Comparison of ENCODE assay signal across 2 cellular contexts in genomic region chr4:127759893-127760292, GRCh38.
TF ChIP-seq lines count a peak whose summit lies in the region.

No MANE protein-coding gene starts in this region.

TF ChIP-seq in HepG2, 621 proteins besides CTCF, POLR2A, EP300 and RAD21 (continued from another document):
- TF ChIP-seq ZNF672 (CRISPR knock-in tag; IDR thresholded peaks at IDR 0.05) (no peak), SCMH1 (CRISPR knock-in tag; IDR thresholded peaks at IDR 0.05; ENCODE audit: borderline replicate concordance) (no peak), ARID5B (CRISPR knock-in tag; IDR thresholded peaks at IDR 0.05) (0 out of 2 replicates have a peak, but pooled peaks have one; percentile 10), NFAT5 (CRISPR knock-in tag; IDR thresholded peaks at IDR 0.05) (no peak), RARG (CRISPR knock-in tag; IDR thresholded peaks at IDR 0.05; ENCODE audit: low read depth) (no peak), REST (IDR thresholded peaks at IDR 0.05; ENCODE audit: borderline replicate concordance in 1 of 2, low read depth in 1 of 2, low read length in 2 of 2) (no peak), FOXA3 (CRISPR knock-in tag; IDR thresholded peaks at IDR 0.05) (0 out of 2 replicates have a peak, but pooled peaks have one; percentile 18), ARNTL (CRISPR knock-in tag; IDR thresholded peaks at IDR 0.05) (no peak), MXD1 (CRISPR knock-in tag; IDR thresholded peaks at IDR 0.05) (no peak), NR2F1 (CRISPR knock-in tag; IDR thresholded peaks at IDR 0.05) (no peak), ZNF160 (CRISPR knock-in tag; IDR thresholded peaks at IDR 0.05) (no peak), ZFAT (CRISPR knock-in tag; conservative IDR thresholded peaks at IDR 0.05) (no peak)

TF ChIP-seq in GM12891, 5 proteins besides CTCF, POLR2A, EP300 and RAD21 (continued from another document):
- TF ChIP-seq PAX5 (IDR thresholded peaks at IDR 0.05; ENCODE audit: insufficient read depth, low read length, severe bottlenecking) = no peak
- TF ChIP-seq SPI1 (IDR thresholded peaks at IDR 0.05; ENCODE audit: low read depth, low read length) = no peak
- TF ChIP-seq POLR2AphosphoS5 (IDR thresholded peaks at IDR 0.05; ENCODE audit: low read depth, low read length) = no peak
- no peak for TF ChIP-seq POU2F2 (IDR thresholded peaks at IDR 0.05; ENCODE audit: low read depth, low read length)
